Comparison of ENCODE assay signal across 11 cellular contexts in genomic region chr6:170555305-170555704, GRCh38. TPM values are rescaled to one million over a fixed set of nuclear protein-coding genes. Genes with fewer than 3 reads are reported as not detected.
DNase-seq lines count a peak whose midpoint lies in the region; ATAC-seq and TF ChIP-seq lines count a peak whose summit lies in the region.
"Had no signal": no experiment of that assay in that cellular context is flagged by ENCODE, and none has a peak within 500 bp of the region (broad histone marks: within the 10 kb centered on the region; RNA-seq: fewer than 3 reads in every experiment).

No MANE protein-coding gene starts in this region.

- peak overlapping the region; percentile 96; the same call in 1 of the 2 replicates for H3K27ac ChIP-seq in VCaP
- no peak overlapping the region for H3K27ac ChIP-seq in stomach smooth muscle (ENCODE audit: low read length)

- no peaks in the 10 kb centered on the region for H3K27me3 ChIP-seq in HAP-1 (ENCODE audit: low read depth)
- H3K27me3 ChIP-seq in stomach smooth muscle (ENCODE audit: control insufficient read depth in 1 of 2, insufficient read depth in 2 of 2, low read length in 2 of 2): no peaks in the 10 kb centered on the region
- H3K27me3 ChIP-seq: body of pancreas had no signal

- peaks cover 15% of the 10 kb centered on the region for H3K4me1 ChIP-seq in HAP-1
- peaks cover 21% of the 10 kb centered on the region for H3K4me1 ChIP-seq in stomach smooth muscle (ENCODE audit: control insufficient read depth, insufficient read depth, low read length)

- H3K36me3 ChIP-seq in HAP-1 (replicated peaks) (peaks cover 17% of the 10 kb centered on the region), stomach smooth muscle (ENCODE audit: control insufficient read depth in 2 of 2, insufficient read depth in 2 of 2, low read length in 2 of 2) (peaks cover 2 to 4% of the 10 kb centered on the region in 2 donors)

- TF ChIP-seq CTCF in VCaP (conservative IDR thresholded peaks at IDR 0.05): no peak

- DNase-seq in HAP-1 (ENCODE audit: low spot score in 2 of 2) (no peak), foreskin melanocyte (no peak), HCEC 1CT (no peak)
- DNase-seq in activated CD8-positive, alpha-beta memory T cell treated with anti-CD3 and anti-CD28 coated beads, Interleukin-2, amount 10 ng/mL, durations not matched to agents 7 days and 5 days: no peak
- DNase-seq: activated CD4-positive, alpha-beta memory T cell treated with anti-CD3 and anti-CD28 coated beads for 36 hours; body of pancreas; islet precursor cell had no signal

- peaks cover 32% of the 10 kb centered on the region for H3K4me1 Mint-ChIP-seq in activated CD8-positive, alpha-beta memory T cell treated with anti-CD3 and anti-CD28 coated beads, Interleukin-2, amount 10 ng/mL, durations not matched to agents 7 days and 5 days

- H3K4me3 Mint-ChIP-seq in activated CD8-positive, alpha-beta memory T cell treated with anti-CD3 and anti-CD28 coated beads, Interleukin-2, amount 10 ng/mL, durations not matched to agents 7 days and 5 days: no peak overlapping the region
- H3K4me3 Mint-ChIP-seq: activated CD4-positive, alpha-beta memory T cell treated with anti-CD3 and anti-CD28 coated beads for 36 hours had no signal

- peak overlapping the region; percentile 89 to 96 for H3K9ac ChIP-seq in stomach smooth muscle (ENCODE audit: low read length in 2 of 2)

- H3K9me3 Mint-ChIP-seq in activated CD8-positive, alpha-beta memory T cell treated with anti-CD3 and anti-CD28 coated beads, Interleukin-2, amount 10 ng/mL, durations not matched to agents 7 days and 5 days (ENCODE audit: low read depth): no peaks in the 10 kb centered on the region
- H3K9me3 Mint-ChIP-seq: activated CD4-positive, alpha-beta memory T cell treated with anti-CD3 and anti-CD28 coated beads for 36 hours had no signal

- ATAC-seq in GM21528 (IDR thresholded peaks at IDR 0.05; ENCODE audit: low FRiP score, unreplicated experiment): no peak
- ATAC-seq in activated CD8-positive, alpha-beta memory T cell treated with anti-CD3 and anti-CD28 coated beads, Interleukin-2, amount 10 ng/mL, durations not matched to agents 7 days and 5 days: no peak
- ATAC-seq: body of pancreas had no signal

- in situ Hi-C loops in HAP-1 (cut with MboI; ENCODE audit: low sequenced_read_pairs): no loop called here

- no peaks in the 10 kb centered on the region for H3K9me3 ChIP-seq in HAP-1
- no peaks in the 10 kb centered on the region for H3K9me3 ChIP-seq in iPS-18c (ENCODE audit: control insufficient read depth, insufficient read depth, low read length)
- no peaks in the 10 kb centered on the region for H3K9me3 ChIP-seq in stomach smooth muscle (ENCODE audit: control insufficient read depth in 2 of 2, low read length in 2 of 2)
- H3K9me3 ChIP-seq: body of pancreas had no signal

- H3K36me3 Mint-ChIP-seq in activated CD8-positive, alpha-beta memory T cell treated with anti-CD3 and anti-CD28 coated beads, Interleukin-2, amount 10 ng/mL, durations not matched to agents 7 days and 5 days: peaks cover 27% of the 10 kb centered on the region

- H3K4me3 ChIP-seq in HAP-1 (peak overlapping the region; percentile 89), iPS-18c (ENCODE audit: insufficient read depth, low read depth, low read length) (peak overlapping the region; percentile 96), stomach smooth muscle (ENCODE audit: low read length in 2 of 2) (peak overlapping the region; percentile 95 to 96)

- H3K27me3 Mint-ChIP-seq in activated CD8-positive, alpha-beta memory T cell treated with anti-CD3 and anti-CD28 coated beads, Interleukin-2, amount 10 ng/mL, durations not matched to agents 7 days and 5 days: no peaks in the 10 kb centered on the region
- H3K27me3 Mint-ChIP-seq: activated CD4-positive, alpha-beta memory T cell treated with anti-CD3 and anti-CD28 coated beads for 36 hours had no signal

- CTCF ChIA-PET in activated CD8-positive, alpha-beta memory T cell treated with anti-CD3 and anti-CD28 coated beads, Interleukin-2, amount 10 ng/mL, durations not matched to agents 7 days and 5 days (lab: Charles Lee): no interaction called here

- H3K27ac Mint-ChIP-seq in activated CD8-positive, alpha-beta memory T cell treated with anti-CD3 and anti-CD28 coated beads, Interleukin-2, amount 10 ng/mL, durations not matched to agents 7 days and 5 days: no peak overlapping the region
- H3K27ac Mint-ChIP-seq: activated CD4-positive, alpha-beta memory T cell treated with anti-CD3 and anti-CD28 coated beads for 36 hours had no signal

RNA-seq across cellular contexts. Expression of gene TBP, which starts 1.1 kb away (rescaled TPM):
- total RNA-seq in activated CD8-positive, alpha-beta memory T cell treated with anti-CD3 and anti-CD28 coated beads, Interleukin-2, amount 10 ng/mL, durations not matched to agents 7 days and 5 days: 10 to 100 TPM; 25.6 to 26.8 TPM

RNA-seq across cellular contexts. Expression of gene PSMB1, which starts 2.2 kb away (rescaled TPM):
- 100 to 1,000 TPM; 160 to 198 TPM for total RNA-seq in activated CD8-positive, alpha-beta memory T cell treated with anti-CD3 and anti-CD28 coated beads, Interleukin-2, amount 10 ng/mL, durations not matched to agents 7 days and 5 days

RNA-seq across cellular contexts. Expression of gene PDCD2, which starts 29.1 kb away (rescaled TPM):
- total RNA-seq in activated CD8-positive, alpha-beta memory T cell treated with anti-CD3 and anti-CD28 coated beads, Interleukin-2, amount 10 ng/mL, durations not matched to agents 7 days and 5 days: 10 to 100 TPM; 75.4 to 99.7 TPM
